Comparison of ENCODE assay signal across 1 cellular context in the genomic region with DNA sequence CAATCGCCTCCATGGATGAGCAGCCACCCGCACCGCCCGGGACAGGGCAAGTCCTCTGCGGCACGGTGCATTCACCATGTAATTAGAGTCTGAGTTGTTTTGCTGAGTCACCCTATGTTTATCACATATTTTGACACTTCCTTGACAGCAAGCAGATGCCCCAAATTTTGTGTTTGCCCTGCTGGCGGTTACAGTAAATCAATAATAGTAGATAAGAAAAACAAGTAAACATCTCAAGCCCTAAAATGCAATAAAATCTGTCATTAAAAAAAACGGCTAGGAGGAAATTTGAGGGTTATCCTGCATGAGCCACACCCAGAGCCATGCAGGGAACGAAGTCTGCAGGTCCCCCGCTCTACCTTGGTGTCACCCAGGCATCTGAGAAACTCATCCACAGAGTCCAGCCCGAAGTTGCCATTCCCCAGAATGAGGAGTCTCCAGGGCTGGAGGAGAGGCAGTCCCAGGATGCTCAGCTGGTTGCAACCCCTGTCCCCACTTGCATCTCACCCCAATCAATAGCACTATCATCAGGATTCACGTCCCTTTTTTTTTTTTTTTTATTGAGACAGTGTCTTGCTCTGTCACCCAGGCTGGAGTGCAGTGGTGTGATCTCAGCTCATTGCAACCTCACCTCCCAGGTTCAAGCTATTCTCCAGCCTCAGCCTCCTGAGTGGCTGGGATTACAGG.
TF ChIP-seq lines count a peak whose summit lies in the region.

No MANE protein-coding gene starts in this region.

TF ChIP-seq in K562, 482 proteins besides CTCF, POLR2A, EP300 and RAD21 (continued from another document and continues in another):
- TF ChIP-seq, protein P1, sequence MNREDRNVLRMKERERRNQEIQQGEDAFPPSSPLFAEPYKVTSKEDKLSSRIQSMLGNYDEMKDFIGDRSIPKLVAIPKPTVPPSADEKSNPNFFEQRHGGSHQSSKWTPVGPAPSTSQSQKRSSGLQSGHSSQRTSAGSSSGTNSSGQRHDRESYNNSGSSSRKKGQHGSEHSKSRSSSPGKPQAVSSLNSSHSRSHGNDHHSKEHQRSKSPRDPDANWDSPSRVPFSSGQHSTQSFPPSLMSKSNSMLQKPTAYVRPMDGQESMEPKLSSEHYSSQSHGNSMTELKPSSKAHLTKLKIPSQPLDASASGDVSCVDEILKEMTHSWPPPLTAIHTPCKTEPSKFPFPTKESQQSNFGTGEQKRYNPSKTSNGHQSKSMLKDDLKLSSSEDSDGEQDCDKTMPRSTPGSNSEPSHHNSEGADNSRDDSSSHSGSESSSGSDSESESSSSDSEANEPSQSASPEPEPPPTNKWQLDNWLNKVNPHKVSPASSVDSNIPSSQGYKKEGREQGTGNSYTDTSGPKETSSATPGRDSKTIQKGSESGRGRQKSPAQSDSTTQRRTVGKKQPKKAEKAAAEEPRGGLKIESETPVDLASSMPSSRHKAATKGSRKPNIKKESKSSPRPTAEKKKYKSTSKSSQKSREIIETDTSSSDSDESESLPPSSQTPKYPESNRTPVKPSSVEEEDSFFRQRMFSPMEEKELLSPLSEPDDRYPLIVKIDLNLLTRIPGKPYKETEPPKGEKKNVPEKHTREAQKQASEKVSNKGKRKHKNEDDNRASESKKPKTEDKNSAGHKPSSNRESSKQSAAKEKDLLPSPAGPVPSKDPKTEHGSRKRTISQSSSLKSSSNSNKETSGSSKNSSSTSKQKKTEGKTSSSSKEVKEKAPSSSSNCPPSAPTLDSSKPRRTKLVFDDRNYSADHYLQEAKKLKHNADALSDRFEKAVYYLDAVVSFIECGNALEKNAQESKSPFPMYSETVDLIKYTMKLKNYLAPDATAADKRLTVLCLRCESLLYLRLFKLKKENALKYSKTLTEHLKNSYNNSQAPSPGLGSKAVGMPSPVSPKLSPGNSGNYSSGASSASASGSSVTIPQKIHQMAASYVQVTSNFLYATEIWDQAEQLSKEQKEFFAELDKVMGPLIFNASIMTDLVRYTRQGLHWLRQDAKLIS (CRISPR knock-in tag; IDR thresholded peaks at IDR 0.05) = no peak
- TF ChIP-seq PRPF4 (IDR thresholded peaks at IDR 0.05; ENCODE audit: insufficient read depth, low read depth, low read length, poor library complexity, severe bottlenecking) = no peak
- no peak; the same call in 1 of the 2 replicates for TF ChIP-seq ETV1 (tag; conservative IDR thresholded peaks at IDR 0.05; ENCODE audit: low read depth)
- no peak for TF ChIP-seq HMG20A (CRISPR knock-in tag; conservative IDR thresholded peaks at IDR 0.05)
- TF ChIP-seq E2F3 (CRISPR knock-in tag; IDR thresholded peaks at IDR 0.05) = no peak
- TF ChIP-seq ZFPM2 (CRISPR knock-in tag; IDR thresholded peaks at IDR 0.05) = no peak
- TF ChIP-seq, protein P2, sequence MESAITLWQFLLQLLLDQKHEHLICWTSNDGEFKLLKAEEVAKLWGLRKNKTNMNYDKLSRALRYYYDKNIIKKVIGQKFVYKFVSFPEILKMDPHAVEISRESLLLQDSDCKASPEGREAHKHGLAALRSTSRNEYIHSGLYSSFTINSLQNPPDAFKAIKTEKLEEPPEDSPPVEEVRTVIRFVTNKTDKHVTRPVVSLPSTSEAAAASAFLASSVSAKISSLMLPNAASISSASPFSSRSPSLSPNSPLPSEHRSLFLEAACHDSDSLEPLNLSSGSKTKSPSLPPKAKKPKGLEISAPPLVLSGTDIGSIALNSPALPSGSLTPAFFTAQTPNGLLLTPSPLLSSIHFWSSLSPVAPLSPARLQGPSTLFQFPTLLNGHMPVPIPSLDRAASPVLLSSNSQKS (CRISPR knock-in tag; IDR thresholded peaks at IDR 0.05) = no peak
- peak; percentile 92 for TF ChIP-seq FOXJ2 (tag; IDR thresholded peaks at IDR 0.05)
- TF ChIP-seq NFIC (IDR thresholded peaks at IDR 0.05) = peak; percentile 8; the same call in 1 of the 2 replicates
- TF ChIP-seq C11orf30 (IDR thresholded peaks at IDR 0.05; ENCODE audit: low read depth) = peak; percentile 98
- TF ChIP-seq ADNP (tag; IDR thresholded peaks at IDR 0.05) = no peak
- no peak for TF ChIP-seq GABPB1 (CRISPR knock-in tag; IDR thresholded peaks at IDR 0.05)
- no peak for TF ChIP-seq MTA1 (IDR thresholded peaks at IDR 0.05; ENCODE audit: borderline replicate concordance)
- TF ChIP-seq RBM17 (IDR thresholded peaks at IDR 0.05; ENCODE audit: borderline replicate concordance, low read depth, low read length) = no peak
- TF ChIP-seq KDM2B (CRISPR knock-in tag; IDR thresholded peaks at IDR 0.05) = no peak
- TF ChIP-seq GTF2A2 (tag; IDR thresholded peaks at IDR 0.05) = no peak
- no peak for TF ChIP-seq PTTG1 (tag; IDR thresholded peaks at IDR 0.05; ENCODE audit: low read depth)
- TF ChIP-seq, protein P3, sequence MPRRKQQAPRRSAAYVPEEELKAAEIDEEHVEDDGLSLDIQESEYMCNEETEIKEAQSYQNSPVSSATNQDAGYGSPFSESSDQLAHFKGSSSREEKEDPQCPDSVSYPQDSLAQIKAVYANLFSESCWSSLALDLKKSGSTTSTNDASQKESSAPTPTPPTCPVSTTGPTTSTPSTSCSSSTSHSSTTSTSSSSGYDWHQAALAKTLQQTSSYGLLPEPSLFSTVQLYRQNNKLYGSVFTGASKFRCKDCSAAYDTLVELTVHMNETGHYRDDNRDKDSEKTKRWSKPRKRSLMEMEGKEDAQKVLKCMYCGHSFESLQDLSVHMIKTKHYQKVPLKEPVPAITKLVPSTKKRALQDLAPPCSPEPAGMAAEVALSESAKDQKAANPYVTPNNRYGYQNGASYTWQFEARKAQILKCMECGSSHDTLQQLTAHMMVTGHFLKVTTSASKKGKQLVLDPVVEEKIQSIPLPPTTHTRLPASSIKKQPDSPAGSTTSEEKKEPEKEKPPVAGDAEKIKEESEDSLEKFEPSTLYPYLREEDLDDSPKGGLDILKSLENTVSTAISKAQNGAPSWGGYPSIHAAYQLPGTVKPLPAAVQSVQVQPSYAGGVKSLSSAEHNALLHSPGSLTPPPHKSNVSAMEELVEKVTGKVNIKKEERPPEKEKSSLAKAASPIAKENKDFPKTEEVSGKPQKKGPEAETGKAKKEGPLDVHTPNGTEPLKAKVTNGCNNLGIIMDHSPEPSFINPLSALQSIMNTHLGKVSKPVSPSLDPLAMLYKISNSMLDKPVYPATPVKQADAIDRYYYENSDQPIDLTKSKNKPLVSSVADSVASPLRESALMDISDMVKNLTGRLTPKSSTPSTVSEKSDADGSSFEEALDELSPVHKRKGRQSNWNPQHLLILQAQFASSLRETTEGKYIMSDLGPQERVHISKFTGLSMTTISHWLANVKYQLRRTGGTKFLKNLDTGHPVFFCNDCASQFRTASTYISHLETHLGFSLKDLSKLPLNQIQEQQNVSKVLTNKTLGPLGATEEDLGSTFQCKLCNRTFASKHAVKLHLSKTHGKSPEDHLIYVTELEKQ (CRISPR knock-in tag; IDR thresholded peaks at IDR 0.05) = no peak
- peak; percentile 70 for TF ChIP-seq RNF2 (IDR thresholded peaks at IDR 0.05)
- TF ChIP-seq YY1 (IDR thresholded peaks at IDR 0.05; ENCODE audit: borderline replicate concordance in 1 of 3, control insufficient read depth in 1 of 3, extremely low read depth in 1 of 3, insufficient read depth in 3 of 3, insufficient read length in 1 of 3, insufficient replicate concordance in 2 of 3, low read depth in 1 of 3, low read length in 2 of 3) = peak in 1 of 3 experiments; percentile 10
- peak; percentile 99 for TF ChIP-seq BACH1 (tag; IDR thresholded peaks at IDR 0.05)
- peak; percentile 56 to 76; a peak in 3 of 4 replicates for TF ChIP-seq KDM1A (IDR thresholded peaks at IDR 0.05)
- no peak for TF ChIP-seq KDM4B (IDR thresholded peaks at IDR 0.05; ENCODE audit: borderline replicate concordance in 2 of 2, low read depth in 1 of 2)
- TF ChIP-seq TAL1 (IDR thresholded peaks at IDR 0.05) = peak; percentile 31; the same call in 1 of the 2 replicates
- TF ChIP-seq SMARCB1 (IDR thresholded peaks at IDR 0.05; ENCODE audit: insufficient read length, low read depth) = peak; percentile 47
- no peak for TF ChIP-seq ZNF408 (CRISPR knock-in tag; IDR thresholded peaks at IDR 0.05; ENCODE audit: low read depth)
- TF ChIP-seq EP400 (IDR thresholded peaks at IDR 0.05) = peak; percentile 42
- TF ChIP-seq FOSL1 (tag; conservative IDR thresholded peaks at IDR 0.05) = peak; percentile 87
- no peak for TF ChIP-seq ZNF175 (CRISPR knock-in tag; IDR thresholded peaks at IDR 0.05; ENCODE audit: low read depth)
- TF ChIP-seq ZNF431 (CRISPR knock-in tag; IDR thresholded peaks at IDR 0.05) = no peak
- TF ChIP-seq U2AF1 (optimal IDR thresholded peaks at IDR 0.05; ENCODE audit: low read depth, low read length) = no peak
- no peak for TF ChIP-seq ZNF707 (CRISPR knock-in tag; conservative IDR thresholded peaks at IDR 0.05)
- 0 out of 2 replicates have a peak, but pooled peaks have one; percentile 48 for TF ChIP-seq MYC (IDR thresholded peaks at IDR 0.05; ENCODE audit: low read depth, low read length)
- no peak for TF ChIP-seq MYC (CRISPR knock-in tag; IDR thresholded peaks at IDR 0.05; ENCODE audit: borderline replicate concordance, low read depth)
- peak; percentile 65 for TF ChIP-seq HMGN3 (IDR thresholded peaks at IDR 0.05; ENCODE audit: borderline replicate concordance, extremely low read depth, insufficient read length, low read depth, low read length)
- TF ChIP-seq HDAC1 (IDR thresholded peaks at IDR 0.05) = peak in 1 of 2 experiments; percentile 51; a peak in 1 of 4 replicates
- TF ChIP-seq HEY1 (CRISPR knock-in tag; IDR thresholded peaks at IDR 0.05; ENCODE audit: borderline replicate concordance) = no peak
- TF ChIP-seq NCOR1 (IDR thresholded peaks at IDR 0.05) = peak; percentile 63
- TF ChIP-seq L3MBTL2 (IDR thresholded peaks at IDR 0.05) = peak; percentile 74
- no peak for TF ChIP-seq ZNF695 (CRISPR knock-in tag; IDR thresholded peaks at IDR 0.05)
- 0 out of 2 replicates have a peak, but pooled peaks have one; percentile 19 for TF ChIP-seq RB1 (IDR thresholded peaks at IDR 0.05; ENCODE audit: low read depth)
- no peak for TF ChIP-seq CBX8 (IDR thresholded peaks at IDR 0.05; ENCODE audit: borderline replicate concordance, extremely low read depth, low read depth, low read length, poor library complexity, severe bottlenecking)
- peak in 1 of 2 experiments; percentile 72; a peak in 2 of 4 replicates for TF ChIP-seq FOXA3 (CRISPR knock-in tag; conservative IDR thresholded peaks at IDR 0.05 in 1 of 2, IDR thresholded peaks at IDR 0.05 in 1 of 2)
- no peak for TF ChIP-seq ZNF668 (CRISPR knock-in tag; IDR thresholded peaks at IDR 0.05)
- TF ChIP-seq, protein P4, sequence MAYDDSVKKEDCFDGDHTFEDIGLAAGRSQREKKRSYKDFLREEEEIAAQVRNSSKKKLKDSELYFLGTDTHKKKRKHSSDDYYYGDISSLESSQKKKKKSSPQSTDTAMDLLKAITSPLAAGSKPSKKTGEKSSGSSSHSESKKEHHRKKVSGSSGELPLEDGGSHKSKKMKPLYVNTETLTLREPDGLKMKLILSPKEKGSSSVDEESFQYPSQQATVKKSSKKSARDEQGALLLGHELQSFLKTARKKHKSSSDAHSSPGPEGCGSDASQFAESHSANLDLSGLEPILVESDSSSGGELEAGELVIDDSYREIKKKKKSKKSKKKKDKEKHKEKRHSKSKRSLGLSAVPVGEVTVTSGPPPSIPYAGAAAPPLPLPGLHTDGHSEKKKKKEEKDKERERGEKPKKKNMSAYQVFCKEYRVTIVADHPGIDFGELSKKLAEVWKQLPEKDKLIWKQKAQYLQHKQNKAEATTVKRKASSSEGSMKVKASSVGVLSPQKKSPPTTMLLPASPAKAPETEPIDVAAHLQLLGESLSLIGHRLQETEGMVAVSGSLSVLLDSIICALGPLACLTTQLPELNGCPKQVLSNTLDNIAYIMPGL (CRISPR knock-in tag; IDR thresholded peaks at IDR 0.05) = no peak
- 0 out of 2 replicates have a peak, but pooled peaks have one; percentile 36 for TF ChIP-seq RBFOX2 (IDR thresholded peaks at IDR 0.05; ENCODE audit: low read depth, low read length)
- no peak for TF ChIP-seq RUNX1 (IDR thresholded peaks at IDR 0.05; ENCODE audit: low read depth)
- TF ChIP-seq FOXK1 (CRISPR knock-in tag; IDR thresholded peaks at IDR 0.05; ENCODE audit: borderline replicate concordance) = 0 out of 2 replicates have a peak, but pooled peaks have one; percentile 1
- no peak for TF ChIP-seq ZNF253 (CRISPR knock-in tag; conservative IDR thresholded peaks at IDR 0.05)
- no peak; the same call in 1 of the 2 replicates for TF ChIP-seq GABPA (tag; conservative IDR thresholded peaks at IDR 0.05; ENCODE audit: low read depth)
- TF ChIP-seq WHSC1 (IDR thresholded peaks at IDR 0.05; ENCODE audit: low read length) = no peak
- peak; percentile 98 for TF ChIP-seq ZNF316 (IDR thresholded peaks at IDR 0.05)
- TF ChIP-seq DACH1 (IDR thresholded peaks at IDR 0.05; ENCODE audit: partially characterized antibody) = peak; percentile 7
- TF ChIP-seq KLF10 (CRISPR knock-in tag; IDR thresholded peaks at IDR 0.05) = 0 out of 2 replicates have a peak, but pooled peaks have one; percentile 11
- TF ChIP-seq, protein P5, sequence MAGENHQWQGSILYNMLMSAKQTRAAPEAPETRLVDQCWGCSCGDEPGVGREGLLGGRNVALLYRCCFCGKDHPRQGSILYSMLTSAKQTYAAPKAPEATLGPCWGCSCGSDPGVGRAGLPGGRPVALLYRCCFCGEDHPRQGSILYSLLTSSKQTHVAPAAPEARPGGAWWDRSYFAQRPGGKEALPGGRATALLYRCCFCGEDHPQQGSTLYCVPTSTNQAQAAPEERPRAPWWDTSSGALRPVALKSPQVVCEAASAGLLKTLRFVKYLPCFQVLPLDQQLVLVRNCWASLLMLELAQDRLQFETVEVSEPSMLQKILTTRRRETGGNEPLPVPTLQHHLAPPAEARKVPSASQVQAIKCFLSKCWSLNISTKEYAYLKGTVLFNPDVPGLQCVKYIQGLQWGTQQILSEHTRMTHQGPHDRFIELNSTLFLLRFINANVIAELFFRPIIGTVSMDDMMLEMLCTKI (IDR thresholded peaks at IDR 0.05; ENCODE audit: partially characterized antibody) = no peak
